ENCODE assay signal across 10 cellular contexts in the genomic region with DNA sequence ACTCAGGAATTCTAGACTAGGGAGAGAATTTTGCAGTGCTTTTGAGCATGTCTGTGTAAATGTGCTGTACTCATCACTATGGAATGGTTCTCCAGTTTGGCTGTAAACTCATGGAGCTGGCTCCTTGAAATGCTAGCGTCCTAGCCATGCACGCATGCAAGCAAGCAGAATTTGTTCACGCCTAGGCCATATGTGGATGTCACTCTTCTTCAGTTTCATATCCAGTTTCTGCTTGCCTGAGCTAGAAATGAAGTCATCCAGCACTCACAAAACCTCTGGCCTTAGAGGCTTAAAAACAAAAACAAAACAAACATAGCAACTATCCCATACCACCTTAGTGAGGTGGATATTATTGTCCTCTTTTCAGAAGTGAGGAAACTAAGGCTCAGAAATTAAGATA. TPM values are rescaled to one million over a fixed set of nuclear protein-coding genes. Genes with fewer than 3 reads are reported as not detected.
DNase-seq lines count a peak whose midpoint lies in the region; ATAC-seq and TF ChIP-seq lines count a peak whose summit lies in the region.
"Not testable (repeated sequence)": the region's sequence is repeated elsewhere in the genome, so short reads cannot be mapped to it uniquely, and the experiment has no call there.
"Had no signal": no experiment of that assay in that cellular context is flagged by ENCODE, and none has a peak within 500 bp of the region (broad histone marks: within the 10 kb centered on the region; RNA-seq: fewer than 3 reads in every experiment).

No MANE protein-coding gene starts in this region.

- DNase-seq in IMR-90; central memory CD8-positive, alpha-beta T cell (ENCODE audit: low spot score in 2 of 2); natural killer cell: not testable (repeated sequence)

- dilution Hi-C loops in IMR-90 (cut with HindIII; ENCODE audit: low sequenced_read_pairs, unreplicated experiment), result not testable (repeated sequence)

- not testable (repeated sequence) for H3K4me2 ChIP-seq in IMR-90 (ENCODE audit: low read depth, low read length)

- H4K20me1 ChIP-seq in IMR-90 (ENCODE audit: insufficient read depth, low read length), result not testable (repeated sequence)

- H3K9me3 ChIP-seq in IMR-90 (ENCODE audit: control insufficient read depth, insufficient read depth, low read length), result not testable (repeated sequence)

- H3K27ac Mint-ChIP-seq in central memory CD8-positive, alpha-beta T cell (ENCODE audit: low read depth); natural killer cell: not testable (repeated sequence)

- not testable (repeated sequence) for H2BK120ac ChIP-seq in IMR-90 (ENCODE audit: low read depth, low read length)

- H2BK5ac ChIP-seq in IMR-90 (ENCODE audit: low read depth, low read length, poor library complexity, severe bottlenecking), result not testable (repeated sequence)

- H2AFZ ChIP-seq in IMR-90 (replicated peaks; ENCODE audit: low read length, poor library complexity), result not testable (repeated sequence)

- H3K27me3 Mint-ChIP-seq in central memory CD8-positive, alpha-beta T cell; natural killer cell (ENCODE audit: low read depth in 2 of 2): not testable (repeated sequence)

- ATAC-seq in GM18498 (IDR thresholded peaks at IDR 0.05; ENCODE audit: unreplicated experiment) (peak; percentile 61), GM19035 (IDR thresholded peaks at IDR 0.05; ENCODE audit: unreplicated experiment) (peak; percentile 48), GM21423 (IDR thresholded peaks at IDR 0.05; ENCODE audit: unreplicated experiment) (peak; percentile 34), HG02763 (IDR thresholded peaks at IDR 0.05; ENCODE audit: unreplicated experiment) (peak; percentile 35), HG03159 (IDR thresholded peaks at IDR 0.05; ENCODE audit: unreplicated experiment) (peak; percentile 46), IMR-90 (ENCODE audit: low read depth) (peak; percentile 47), natural killer cell (peak; percentile 24 to 50 (median 30))
- peak; percentile 35 for ATAC-seq in central memory CD8-positive, alpha-beta T cell (replicated peaks; ENCODE audit: extremely low read depth, poor library complexity, severe bottlenecking)

- H3K36me3 ChIP-seq in IMR-90 (ENCODE audit: control insufficient read depth, insufficient read depth, low read length), result not testable (repeated sequence)

- not testable (repeated sequence) for H3K18ac ChIP-seq in IMR-90 (ENCODE audit: low read depth, low read length)

- H3K36me3 Mint-ChIP-seq in central memory CD8-positive, alpha-beta T cell (ENCODE audit: insufficient read depth); natural killer cell: not testable (repeated sequence)

- CTCF ChIA-PET in IMR-90 (lab: Yijun Ruan, JAX), result not testable (repeated sequence)

- H3K4me3 ChIP-seq in IMR-90 (ENCODE audit: insufficient read depth, low read depth, low read length), result not testable (repeated sequence)

- H2BK15ac ChIP-seq in IMR-90 (ENCODE audit: low read depth, low read length), result not testable (repeated sequence)

- not testable (repeated sequence) for H3K4me3 Mint-ChIP-seq in central memory CD8-positive, alpha-beta T cell; natural killer cell

- not testable (repeated sequence) for H3K23ac ChIP-seq in IMR-90 (ENCODE audit: low read depth, low read length)

- not testable (repeated sequence) for H4K5ac ChIP-seq in IMR-90 (ENCODE audit: low read depth, low read length)

- TF ChIP-seq CTCF in IMR-90 (conservative IDR thresholded peaks at IDR 0.05; ENCODE audit: low read depth, low read length); natural killer cell (IDR thresholded peaks at IDR 0.05): not testable (repeated sequence)

- not testable (repeated sequence) for H2AK9ac ChIP-seq in IMR-90 (replicated peaks; ENCODE audit: low read depth, low read length, poor library complexity)

- not testable (repeated sequence) for H3K14ac ChIP-seq in IMR-90 (replicated peaks; ENCODE audit: low read depth, low read length)

- not testable (repeated sequence) for TF ChIP-seq RAD21 in IMR-90 (IDR thresholded peaks at IDR 0.05; ENCODE audit: low read length)

- H4K8ac ChIP-seq in IMR-90 (ENCODE audit: low read depth in 2 of 2, low read length in 2 of 2), result not testable (repeated sequence)

- H4K91ac ChIP-seq in IMR-90 (ENCODE audit: insufficient read depth, low read depth, low read length), result not testable (repeated sequence)

- not testable (repeated sequence) for H3K4me1 Mint-ChIP-seq in central memory CD8-positive, alpha-beta T cell; natural killer cell

- POLR2A ChIA-PET in IMR-90 (lab: Charles Lee; ENCODE audit: unreplicated experiment), result not testable (repeated sequence)

- intact Hi-C loops in IMR-90 (cut with micrococcal nuclease); natural killer cell (cut with micrococcal nuclease): not testable (repeated sequence)

- H3K27me3 ChIP-seq in IMR-90 (ENCODE audit: control insufficient read depth, insufficient read depth, low read length), result not testable (repeated sequence)

- H3K79me1 ChIP-seq in IMR-90 (ENCODE audit: low read depth in 1 of 2, low read length in 2 of 2), result not testable (repeated sequence)

- in situ Hi-C loops in IMR-90 (cut with MboI; ENCODE audit: low sequenced_read_pairs), result not testable (repeated sequence)

- H3K27ac ChIP-seq in IMR-90 (ENCODE audit: insufficient read depth, low read length), result not testable (repeated sequence)

- not testable (repeated sequence) for H3K9ac ChIP-seq in IMR-90 (ENCODE audit: low read depth, low read length)

- H2BK20ac ChIP-seq in IMR-90 (ENCODE audit: low read depth, low read length), result not testable (repeated sequence)

- not testable (repeated sequence) for H3K56ac ChIP-seq in IMR-90 (ENCODE audit: extremely low read depth, insufficient read depth, low read length)

- WGBS in IMR-90 (ENCODE audit: extremely low coverage in 2 of 2, insufficient read length in 1 of 2), 2 experiments, result no CpG with 5 or more reads among the region's 3 CpGs

- H3K4ac ChIP-seq in IMR-90 (ENCODE audit: low read depth, low read length), result not testable (repeated sequence)

- not testable (repeated sequence) for H3K4me1 ChIP-seq in IMR-90 (ENCODE audit: control insufficient read depth, insufficient read depth, low read length)

- not testable (repeated sequence) for H2AK5ac ChIP-seq in IMR-90 (ENCODE audit: low read depth, low read length)

- not testable (repeated sequence) for H3K9me1 ChIP-seq in IMR-90 (ENCODE audit: insufficient read depth, low read length)

- H3K9me3 Mint-ChIP-seq in central memory CD8-positive, alpha-beta T cell; natural killer cell: not testable (repeated sequence)

- BruUV-seq in IMR-90 (replicated peaks; lab: Mats Ljungman, UMichigan), result not testable (repeated sequence)

- TF ChIP-seq POLR2A in IMR-90 (IDR thresholded peaks at IDR 0.05; ENCODE audit: low read depth, low read length), result not testable (repeated sequence)

RNA-seq across cellular contexts. Expression of gene FAM72C, which starts 37.6 kb away (rescaled TPM):
- total RNA-seq in IMR-90 (2012; rRNA removed) (0.72 and 0.83 TPM in 2 replicates), natural killer cell (under 1 TPM in 2 of 3 donors, not detected in 1; 0.18 to 0.19 TPM)
- polyA plus RNA-seq in IMR-90 (2012; rRNA removed), result 1.4 and 1.8 TPM in 2 replicates
- 0.15 and 0.79 TPM in 2 replicates for polyA plus RNA-seq in IMR-90 (2012; cell fraction: cytosol; rRNA removed)
- polyA plus RNA-seq in IMR-90 (2012; cell fraction: nucleus; rRNA removed; ENCODE audit: low replicate concordance), result 0.16 and 1.0 TPM in 2 replicates
- total RNA-seq: CD8-positive, alpha-beta T cell; naive thymus-derived CD8-positive, alpha-beta T cell had no signal
- polyA plus RNA-seq: naive thymus-derived CD8-positive, alpha-beta T cell had no signal
